Comparison of ENCODE assay signal across 12 cellular contexts in the genomic region with DNA sequence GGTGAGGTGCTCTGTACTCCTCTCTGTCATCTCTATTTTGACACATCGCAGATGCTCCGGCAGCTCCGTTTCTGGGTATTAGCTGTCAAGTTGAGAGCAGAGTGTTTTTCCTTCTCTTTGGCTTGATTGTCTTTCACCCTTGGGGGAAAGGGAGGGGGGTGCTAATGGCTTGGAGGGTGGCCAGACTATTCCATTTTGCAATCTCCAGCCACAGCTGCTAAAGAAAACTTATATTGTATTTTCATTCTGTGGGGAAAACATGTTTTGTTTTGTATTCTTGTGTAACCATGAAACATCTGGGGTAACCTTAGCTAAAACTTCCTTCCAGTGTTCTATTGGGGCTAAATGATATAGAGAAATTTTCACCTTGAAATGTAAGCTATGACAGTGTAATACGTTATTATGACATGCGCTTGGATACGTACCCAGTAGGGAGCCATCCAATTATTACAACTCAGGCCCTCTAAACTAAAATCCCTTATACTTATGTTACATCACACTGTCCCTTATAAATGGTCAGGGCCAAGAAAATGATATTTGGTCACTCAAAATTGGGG. TPM values are rescaled to one million over a fixed set of nuclear protein-coding genes. Genes with fewer than 3 reads are reported as not detected.
A peak's percentile ranks its signal among the peaks of the same experiment; 100 is the strongest.
DNase-seq lines count a peak whose midpoint lies in the region; ATAC-seq and TF ChIP-seq lines count a peak whose summit lies in the region.
"Had no signal": no experiment of that assay in that cellular context is flagged by ENCODE, and none has a peak within 500 bp of the region (broad histone marks: within the 10 kb centered on the region; RNA-seq: fewer than 3 reads in every experiment).

No MANE protein-coding gene starts in this region.

- ATAC-seq in GM21529 (IDR thresholded peaks at IDR 0.05; ENCODE audit: unreplicated experiment), result no peak
- ATAC-seq in GM19455 (IDR thresholded peaks at IDR 0.05; ENCODE audit: unreplicated experiment), result no peak
- ATAC-seq: activated T-cell treated with anti-CD3 and anti-CD28 coated beads, Interleukin-2, amount 50 U/mL, for 72 hours; stimulated activated naive B cell treated with anti-CD40 and anti-IgM and Interleukin-4, amounts not matched to agents 10 μg/mL and 1 μg/mL and 100 μg/mL, for 72 hours had no signal

- 9 to 16% (median 13%) methylated on average over 6 of the region's 6 CpGs for WGBS in ovary, 3 donors

- H3K4me1 ChIP-seq in ovary (ENCODE audit: insufficient read depth), result peaks cover 10% of the 10 kb centered on the region
- H3K4me1 ChIP-seq in colonic mucosa, result no peaks in the 10 kb centered on the region

- TF ChIP-seq CTCF in AG10803 (conservative IDR thresholded peaks at IDR 0.05; ENCODE audit: low read length) (no peak), foreskin fibroblast (IDR thresholded peaks at IDR 0.05; ENCODE audit: low read depth, low read length) (no peak), ovary (IDR thresholded peaks at IDR 0.05) (no peak), colonic mucosa (IDR thresholded peaks at IDR 0.05) (no peak)

- no peak overlapping the region for H3K9ac ChIP-seq in colonic mucosa (ENCODE audit: low read depth in 2 of 2, low read length in 2 of 2)

- no peak overlapping the region for H3K4me3 Mint-ChIP-seq in activated T-cell treated with anti-CD3 and anti-CD28 coated beads, Interleukin-2, amount 50 U/mL, for 24 hours
- H3K4me3 Mint-ChIP-seq: activated T-cell treated with anti-CD3 and anti-CD28 coated beads, Interleukin-2, amount 50 U/mL, for 72 hours; stimulated activated naive B cell treated with anti-CD40 and anti-IgM and Interleukin-4, amounts not matched to agents 10 μg/mL and 1 μg/mL and 100 μg/mL, for 72 hours had no signal

- no peak for TF ChIP-seq EP300 in ovary (IDR thresholded peaks at IDR 0.05)

- H3K27me3 Mint-ChIP-seq in activated T-cell treated with anti-CD3 and anti-CD28 coated beads, Interleukin-2, amount 50 U/mL, for 24 hours, result peaks cover 9% of the 10 kb centered on the region

- H3K36me3 Mint-ChIP-seq in activated T-cell treated with anti-CD3 and anti-CD28 coated beads, Interleukin-2, amount 50 U/mL, for 24 hours (ENCODE audit: low read depth), result no peaks in the 10 kb centered on the region
- H3K36me3 Mint-ChIP-seq: stimulated activated naive B cell treated with anti-CD40 and anti-IgM and Interleukin-4, amounts not matched to agents 10 μg/mL and 1 μg/mL and 100 μg/mL, for 72 hours had no signal

- H3K27me3 ChIP-seq in ovary, result no peaks in the 10 kb centered on the region
- H3K27me3 ChIP-seq in colonic mucosa, result no peaks in the 10 kb centered on the region

- intact Hi-C loops in ovary (cut with DNase I), result no loop called here
- intact Hi-C loops in colonic mucosa (cut with DNase I), result no loop called here

- peak; percentile 92 for DNase-seq in AG10803 (ENCODE audit: low read depth)
- peak; percentile 69 to 85 for DNase-seq in foreskin fibroblast
- DNase-seq in ovary, result peak; percentile 60 to 82 (median 65)
- no peak for DNase-seq in activated T-cell treated with anti-CD3 and anti-CD28 coated beads, Interleukin-2, amount 50 U/mL, for 24 hours
- no peak for DNase-seq in colonic mucosa
- DNase-seq: activated T-cell treated with anti-CD3 and anti-CD28 coated beads, Interleukin-2, amount 50 U/mL, for 72 hours; AML-193; RPMI8226; stimulated activated naive B cell treated with anti-CD40 and anti-IgM and Interleukin-4, amounts not matched to agents 10 μg/mL and 1 μg/mL and 100 μg/mL, for 72 hours had no signal

- no peak for TF ChIP-seq POLR2A in ovary (IDR thresholded peaks at IDR 0.05)

- H3K9me3 ChIP-seq in ovary, result no peaks in the 10 kb centered on the region
- no peaks in the 10 kb centered on the region for H3K9me3 ChIP-seq in colonic mucosa

- H3K27ac ChIP-seq in angular gyrus (ENCODE audit: low read depth, low read length) (peak overlapping the region; percentile 98), ovary (peak overlapping the region in 1 of 2 donors; percentile 77), colonic mucosa (no peak overlapping the region)

- no peak overlapping the region for H3K27ac Mint-ChIP-seq in activated T-cell treated with anti-CD3 and anti-CD28 coated beads, Interleukin-2, amount 50 U/mL, for 24 hours
- H3K27ac Mint-ChIP-seq: activated T-cell treated with anti-CD3 and anti-CD28 coated beads, Interleukin-2, amount 50 U/mL, for 72 hours; stimulated activated naive B cell treated with anti-CD40 and anti-IgM and Interleukin-4, amounts not matched to agents 10 μg/mL and 1 μg/mL and 100 μg/mL, for 72 hours had no signal

- no peaks in the 10 kb centered on the region for H3K9me3 Mint-ChIP-seq in activated T-cell treated with anti-CD3 and anti-CD28 coated beads, Interleukin-2, amount 50 U/mL, for 24 hours
- H3K9me3 Mint-ChIP-seq: stimulated activated naive B cell treated with anti-CD40 and anti-IgM and Interleukin-4, amounts not matched to agents 10 μg/mL and 1 μg/mL and 100 μg/mL, for 72 hours had no signal

- H3K36me3 ChIP-seq in ovary (no peaks in the 10 kb centered on the region), colonic mucosa (no peaks in the 10 kb centered on the region)

- H3K4me3 ChIP-seq in AG10803 (ENCODE audit: low read length), result no peak overlapping the region
- H3K4me3 ChIP-seq in foreskin fibroblast (ENCODE audit: low read depth in 1 of 2, low read length in 2 of 2), result no peak overlapping the region
- H3K4me3 ChIP-seq in ovary, result no peak overlapping the region
- no peak overlapping the region for H3K4me3 ChIP-seq in colonic mucosa

- peaks cover 5% of the 10 kb centered on the region for H3K4me1 Mint-ChIP-seq in activated T-cell treated with anti-CD3 and anti-CD28 coated beads, Interleukin-2, amount 50 U/mL, for 24 hours (ENCODE audit: low read depth)
- H3K4me1 Mint-ChIP-seq: stimulated activated naive B cell treated with anti-CD40 and anti-IgM and Interleukin-4, amounts not matched to agents 10 μg/mL and 1 μg/mL and 100 μg/mL, for 72 hours had no signal

RNA-seq across cellular contexts. Expression of a gene that starts 14.0 kb away (rescaled TPM):
- total RNA-seq in ovary, result 10 to 100 TPM; 13.4 to 51.5 (median 31.9) TPM
- 10 to 100 TPM; 23.6 to 61.7 TPM for polyA plus RNA-seq in ovary
- total RNA-seq in colonic mucosa, result 1 to 10 TPM in 1 of 2 donors, under 1 TPM in 1; 0.49 to 3.5 TPM

RNA-seq across cellular contexts. Expression of a gene that starts 24.2 kb away (rescaled TPM):
- 1 to 10 TPM; 2.6 to 5.0 (median 4.0) TPM for total RNA-seq in ovary
- 1 to 10 TPM; 2.9 to 3.7 TPM for polyA plus RNA-seq in ovary
- total RNA-seq in colonic mucosa, result 1 to 10 TPM; 2.3 to 5.0 TPM

RNA-seq across cellular contexts. Expression of a gene that starts 24.6 kb away (rescaled TPM):
- 10 to 100 TPM; 13.0 to 34.6 (median 16.4) TPM for total RNA-seq in ovary
- polyA plus RNA-seq in ovary, result 10 to 100 TPM; 11.9 to 14.2 TPM
- 1 to 10 TPM; 2.4 to 2.8 TPM for total RNA-seq in colonic mucosa

Comparison
In these comparisons a context has a peak if more than half of its experiments do, and no peak if none do; other contexts are left out.
1. DNase-seq: peak in AG10803 (single experiment), foreskin fibroblast (2 of 2) and ovary (5 of 5); none in activated T-cell treated with anti-CD3 and anti-CD28 coated beads, Interleukin-2, amount 50 U/mL, for 24 hours (single experiment) and colonic mucosa (single experiment).